Comparison of ENCODE assay signal across 19 cellular contexts in the genomic region with DNA sequence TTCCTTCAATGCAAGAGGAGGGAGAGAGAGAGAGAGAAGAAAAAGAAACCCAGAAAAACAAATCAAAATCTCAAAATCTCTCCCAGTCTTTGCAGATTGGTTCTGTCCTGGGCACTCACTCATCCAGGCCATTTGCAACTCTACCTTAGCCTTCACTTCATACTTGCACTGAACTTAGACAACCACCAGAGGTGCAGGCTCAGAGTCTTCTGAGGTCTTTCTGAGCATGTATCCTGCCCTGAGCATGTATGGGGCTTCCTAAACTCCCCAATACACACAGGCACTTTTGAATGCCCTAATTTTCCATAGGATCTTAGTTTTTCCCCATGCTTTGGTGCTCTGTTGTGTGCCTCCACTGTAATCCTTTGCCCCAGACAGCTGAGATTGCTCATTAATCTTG. TPM values are rescaled to one million over a fixed set of nuclear protein-coding genes. Genes with fewer than 3 reads are reported as not detected.
DNase-seq lines count a peak whose midpoint lies in the region; ATAC-seq, FAIRE-seq and TF ChIP-seq lines count a peak whose summit lies in the region.
"Had no signal": no experiment of that assay in that cellular context is flagged by ENCODE, and none has a peak within 500 bp of the region (broad histone marks: within the 10 kb centered on the region; RNA-seq: fewer than 3 reads in every experiment).

No MANE protein-coding gene starts in this region.

- no peak overlapping the region for H3K4me3 Mint-ChIP-seq in T-helper 17 cell
- no peak overlapping the region for H3K4me3 Mint-ChIP-seq in activated T-helper 1 cell treated with anti-CD3 and anti-CD28 coated beads, Interleukin-12 subunit alpha, Interleukin-12 subunit beta, Interleukin-2, Interleukin-4 antibody, amounts not matched to agents 30 ng/mL and 10 ng/mL and 1 ng/mL, durations not matched to agents 14 hours and 24 hours and 36 hours

- H3K36me3 ChIP-seq in hepatocyte (replicated peaks; ENCODE audit: insufficient read depth, low read depth): no peaks in the 10 kb centered on the region
- H3K36me3 ChIP-seq in gastroesophageal sphincter: no peaks in the 10 kb centered on the region
- H3K36me3 ChIP-seq: MG63 had no signal

- no peak overlapping the region for H2AFZ ChIP-seq in hepatocyte

- TF ChIP-seq POLR2A in A549 (IDR thresholded peaks at IDR 0.05; ENCODE audit: low read length): no peak
- TF ChIP-seq POLR2A in gastroesophageal sphincter (IDR thresholded peaks at IDR 0.05): no peak

- no peaks in the 10 kb centered on the region for H3K27me3 Mint-ChIP-seq in T-helper 17 cell
- H3K27me3 Mint-ChIP-seq in activated T-helper 1 cell treated with anti-CD3 and anti-CD28 coated beads, Interleukin-12 subunit alpha, Interleukin-12 subunit beta, Interleukin-2, Interleukin-4 antibody, amounts not matched to agents 30 ng/mL and 10 ng/mL and 1 ng/mL, durations not matched to agents 14 hours and 24 hours and 36 hours (ENCODE audit: insufficient read depth): peaks cover 8% of the 10 kb centered on the region

- peaks cover 35% of the 10 kb centered on the region for H3K79me2 ChIP-seq in hepatocyte

- H3K9me2 ChIP-seq in hepatocyte (replicated peaks; ENCODE audit: insufficient read depth): no peaks in the 10 kb centered on the region

- no peak for TF ChIP-seq RAD21 in A549 (conservative IDR thresholded peaks at IDR 0.05 in 1 of 2, IDR thresholded peaks at IDR 0.05 in 1 of 2)

- peaks cover 17% of the 10 kb centered on the region for H3K9me3 Mint-ChIP-seq in activated T-helper 1 cell treated with anti-CD3 and anti-CD28 coated beads, Interleukin-12 subunit alpha, Interleukin-12 subunit beta, Interleukin-2, Interleukin-4 antibody, amounts not matched to agents 30 ng/mL and 10 ng/mL and 1 ng/mL, durations not matched to agents 14 hours and 24 hours and 36 hours

- ATAC-seq in A549: peak; percentile 50 to 68; a peak in 3 of 6 replicates
- ATAC-seq in GM18907 (IDR thresholded peaks at IDR 0.05; ENCODE audit: unreplicated experiment): peak; percentile 43
- ATAC-seq in T-helper 17 cell: peak; percentile 28
- ATAC-seq in gastroesophageal sphincter: no peak

- H3K4me1 ChIP-seq in A549: no peaks in the 10 kb centered on the region
- no peaks in the 10 kb centered on the region for H3K4me1 ChIP-seq in hepatocyte (ENCODE audit: insufficient read depth)
- H3K4me1 ChIP-seq in gastroesophageal sphincter: no peaks in the 10 kb centered on the region

- POLR2A ChIA-PET in A549 (lab: Yijun Ruan, JAX): no interaction called here

- no peak overlapping the region for H3K27ac Mint-ChIP-seq in T-helper 17 cell
- no peak overlapping the region for H3K27ac Mint-ChIP-seq in activated T-helper 1 cell treated with anti-CD3 and anti-CD28 coated beads, Interleukin-12 subunit alpha, Interleukin-12 subunit beta, Interleukin-2, Interleukin-4 antibody, amounts not matched to agents 30 ng/mL and 10 ng/mL and 1 ng/mL, durations not matched to agents 14 hours and 24 hours and 36 hours

- no peak for FAIRE-seq in A549 (lab: Jason Lieb, UNC)
- FAIRE-seq: A204.1, G401.6 had no signal

- DNase-seq in A549 (ENCODE audit: low read depth in 1 of 2, low spot score in 1 of 2) (no peak), T-helper 17 cell (no peak), hepatocyte (ENCODE audit: low spot score) (no peak), dorsolateral prefrontal cortex (no peak)
- no peak for DNase-seq in activated T-helper 1 cell treated with anti-CD3 and anti-CD28 coated beads, Interleukin-12 subunit alpha, Interleukin-12 subunit beta, Interleukin-2, Interleukin-4 antibody, amounts not matched to agents 30 ng/mL and 10 ng/mL and 1 ng/mL, durations not matched to agents 14 hours and 24 hours and 36 hours (ENCODE audit: low spot score)
- no peak for DNase-seq in stimulated activated CD4-positive, alpha-beta T cell treated with anti-CD3 and anti-CD28 coated beads, Interleukin-4, amount 100 ng/mL, for 1 hour
- DNase-seq: Calu3, H7, MG63, NCI-H1105, NCI-H187 treated with DMSO at 0.1 percent for 48 hours, NCI-H2171, SHP77 treated with DMSO at 0.1 percent for 48 hours had no signal

- H3K4me2 ChIP-seq in A549: no peak overlapping the region
- H3K4me2 ChIP-seq in hepatocyte: peak overlapping the region; percentile 30

- no peaks in the 10 kb centered on the region for H3K9me3 ChIP-seq in A549
- peaks cover 8% of the 10 kb centered on the region for H3K9me3 ChIP-seq in T-helper 17 cell (ENCODE audit: control insufficient read depth, low read length, poor library complexity, severe bottlenecking)
- peaks cover 6% of the 10 kb centered on the region for H3K9me3 ChIP-seq in hepatocyte (ENCODE audit: low read depth)
- H3K9me3 ChIP-seq in gastroesophageal sphincter: peaks cover 0 to 23% (median 0%) of the 10 kb centered on the region in 3 donors
- H3K9me3 ChIP-seq: MG63 had no signal

- no peak for TF ChIP-seq CTCF in A549 (IDR thresholded peaks at IDR 0.05)
- TF ChIP-seq CTCF in hepatocyte (IDR thresholded peaks at IDR 0.05; ENCODE audit: poor library complexity): no peak
- TF ChIP-seq CTCF in dorsolateral prefrontal cortex (IDR thresholded peaks at IDR 0.05 in 54 of 56, conservative IDR thresholded peaks at IDR 0.05 in 2 of 56; ENCODE audit: low read depth in 1 of 56, partially characterized antibody in 56 of 56): no peak
- TF ChIP-seq CTCF in gastroesophageal sphincter (IDR thresholded peaks at IDR 0.05): no peak

- H3K4me3 ChIP-seq in A549 (no peak overlapping the region), hepatocyte (no peak overlapping the region), dorsolateral prefrontal cortex (no peak overlapping the region), gastroesophageal sphincter (no peak overlapping the region)
- H3K4me3 ChIP-seq: MG63 had no signal

- intact Hi-C loops in dorsolateral prefrontal cortex (cut with DNase I): no loop called here
- intact Hi-C loops in activated T-helper 1 cell treated with anti-CD3 and anti-CD28 coated beads, Interleukin-12 subunit alpha, Interleukin-12 subunit beta, Interleukin-2, Interleukin-4 antibody, amounts not matched to agents 30 ng/mL and 10 ng/mL and 1 ng/mL, durations not matched to agents 14 hours and 24 hours and 36 hours (cut with micrococcal nuclease): no loop called here

- CTCF ChIA-PET in A549 (lab: Yijun Ruan, JAX): no interaction called here

- no peaks in the 10 kb centered on the region for H4K20me1 ChIP-seq in hepatocyte (ENCODE audit: insufficient read depth, poor library complexity, severe bottlenecking)

- no peaks in the 10 kb centered on the region for H3K36me3 Mint-ChIP-seq in T-helper 17 cell (ENCODE audit: low read depth)
- no peaks in the 10 kb centered on the region for H3K36me3 Mint-ChIP-seq in activated T-helper 1 cell treated with anti-CD3 and anti-CD28 coated beads, Interleukin-12 subunit alpha, Interleukin-12 subunit beta, Interleukin-2, Interleukin-4 antibody, amounts not matched to agents 30 ng/mL and 10 ng/mL and 1 ng/mL, durations not matched to agents 14 hours and 24 hours and 36 hours (ENCODE audit: low read depth)

- TF ChIP-seq EP300 in A549 (IDR thresholded peaks at IDR 0.05) (no peak), gastroesophageal sphincter (IDR thresholded peaks at IDR 0.05) (no peak)

- no peaks in the 10 kb centered on the region for H3K4me1 Mint-ChIP-seq in T-helper 17 cell
- H3K4me1 Mint-ChIP-seq in activated T-helper 1 cell treated with anti-CD3 and anti-CD28 coated beads, Interleukin-12 subunit alpha, Interleukin-12 subunit beta, Interleukin-2, Interleukin-4 antibody, amounts not matched to agents 30 ng/mL and 10 ng/mL and 1 ng/mL, durations not matched to agents 14 hours and 24 hours and 36 hours (ENCODE audit: low read depth): no peaks in the 10 kb centered on the region

- H3K27me3 ChIP-seq in hepatocyte (no peaks in the 10 kb centered on the region), dorsolateral prefrontal cortex (no peaks in the 10 kb centered on the region), gastroesophageal sphincter (peaks cover 9% of the 10 kb centered on the region)
- H3K27me3 ChIP-seq: MG63 had no signal

- no peak overlapping the region for H3K27ac ChIP-seq in A549
- no peak overlapping the region for H3K27ac ChIP-seq in hepatocyte
- H3K27ac ChIP-seq in dorsolateral prefrontal cortex: no peak overlapping the region
- H3K27ac ChIP-seq in gastroesophageal sphincter: no peak overlapping the region

RNA-seq across cellular contexts. Expression of a gene that starts 2.9 kb away (rescaled TPM):
- polyA plus RNA-seq in A549 (2011; rRNA removed) (2.2 and 2.8 TPM in 2 replicates), A549 (2017; fragmentation: RNase III; extraction: RNeasy Plus Mini Kit Qiagen cat#74134 plus additional on column Dnase treatment) (0.76 to 2.6 TPM (median 2.2 TPM) in 3 replicates), hepatocyte (108 and 112 TPM in 2 replicates)
- 0.05 TPM in 1 of 2 replicates, not detected in the other for polyA plus RNA-seq in A549 (2012; cell fraction: cytosol; rRNA removed)
- 0.08 and 0.09 TPM in 2 replicates for polyA plus RNA-seq in A549 (2012; cell fraction: nucleus; rRNA removed)
- 0.68 and 0.70 TPM in 2 replicates for polyA minus RNA-seq in A549 (2011; rRNA and poly(A)+ RNA removed)
- total RNA-seq in T-helper 17 cell (not detected), hepatocyte (162 and 163 TPM in 2 replicates), dorsolateral prefrontal cortex (10 to 100 TPM in 9 of 120 experiments, 1 to 10 TPM in 111; 1.1 to 21.7 (median 5.1) TPM), gastroesophageal sphincter (10 to 100 TPM in 3 of 4 donors, 1 to 10 TPM in 1; 6.8 to 19.5 (median 12.9) TPM)
- total RNA-seq in activated T-helper 1 cell treated with anti-CD3 and anti-CD28 coated beads, Interleukin-12 subunit alpha, Interleukin-12 subunit beta, Interleukin-2, Interleukin-4 antibody, amounts not matched to agents 30 ng/mL and 10 ng/mL and 1 ng/mL, durations not matched to agents 14 hours and 24 hours and 36 hours: 0.10 TPM in 1 of 2 replicates, not detected in the other
- total RNA-seq: H7, NCI-H460 had no signal

RNA-seq across cellular contexts. Expression of a gene that starts 16.7 kb away (rescaled TPM):
- polyA plus RNA-seq in A549 (2011; rRNA removed) (31.6 and 44.1 TPM in 2 replicates), A549 (2017; fragmentation: RNase III; extraction: RNeasy Plus Mini Kit Qiagen cat#74134 plus additional on column Dnase treatment) (69.6 to 81.4 TPM (median 73.1 TPM) in 3 replicates), hepatocyte (30.2 and 39.8 TPM in 2 replicates)
- 23.5 and 30.7 TPM in 2 replicates for polyA plus RNA-seq in A549 (2012; cell fraction: cytosol; rRNA removed)
- polyA plus RNA-seq in A549 (2012; cell fraction: nucleus; rRNA removed): 5.2 and 8.7 TPM in 2 replicates
- polyA minus RNA-seq in A549 (2011; rRNA and poly(A)+ RNA removed): 2.5 and 2.9 TPM in 2 replicates
- total RNA-seq in T-helper 17 cell (10 to 100 TPM in 1 of 2 donors, 1 to 10 TPM in 1; 9.3 to 11.1 TPM), hepatocyte (7.5 and 10.2 TPM in 2 replicates), dorsolateral prefrontal cortex (10 to 100 TPM in 46 of 120 experiments, 1 to 10 TPM in 74; 5.6 to 15.2 (median 9.3) TPM), gastroesophageal sphincter (1 to 10 TPM; 3.4 to 9.7 (median 5.1) TPM)
- 53.2 and 61.3 TPM in 2 replicates for total RNA-seq in activated T-helper 1 cell treated with anti-CD3 and anti-CD28 coated beads, Interleukin-12 subunit alpha, Interleukin-12 subunit beta, Interleukin-2, Interleukin-4 antibody, amounts not matched to agents 30 ng/mL and 10 ng/mL and 1 ng/mL, durations not matched to agents 14 hours and 24 hours and 36 hours

RNA-seq across cellular contexts. Expression of a gene that starts 28.9 kb away (rescaled TPM):
- polyA plus RNA-seq in A549 (2011; rRNA removed) (0.10 and 0.16 TPM in 2 replicates), A549 (2017; fragmentation: RNase III; extraction: RNeasy Plus Mini Kit Qiagen cat#74134 plus additional on column Dnase treatment) (0.10 to 0.18 TPM (median 0.12 TPM) in 3 replicates), hepatocyte (not detected in 2 replicates)
- polyA plus RNA-seq in A549 (2012; cell fraction: cytosol; rRNA removed): 0.05 and 0.06 TPM in 2 replicates
- 0.06 TPM in 1 of 2 replicates, not detected in the other for polyA plus RNA-seq in A549 (2012; cell fraction: nucleus; rRNA removed)
- not detected in 2 replicates for polyA minus RNA-seq in A549 (2011; rRNA and poly(A)+ RNA removed)
- total RNA-seq in T-helper 17 cell (not detected), hepatocyte (not detected in 2 replicates), dorsolateral prefrontal cortex (1 to 10 TPM in 78 of 120 experiments, under 1 TPM in 40, not detected in 2; 0.42 to 2.8 (median 1.3) TPM), gastroesophageal sphincter (under 1 TPM in 1 of 4 donors, not detected in 3; 0.27 TPM)
- total RNA-seq in activated T-helper 1 cell treated with anti-CD3 and anti-CD28 coated beads, Interleukin-12 subunit alpha, Interleukin-12 subunit beta, Interleukin-2, Interleukin-4 antibody, amounts not matched to agents 30 ng/mL and 10 ng/mL and 1 ng/mL, durations not matched to agents 14 hours and 24 hours and 36 hours: 0.13 TPM in 1 of 2 replicates, not detected in the other
- total RNA-seq: H7, HT1080, NCI-H460 had no signal

RNA-seq across cellular contexts. Expression of a gene that starts 49.0 kb away (rescaled TPM):
- polyA plus RNA-seq in A549 (2011; rRNA removed) (0.04 and 0.06 TPM in 2 replicates), A549 (2017; fragmentation: RNase III; extraction: RNeasy Plus Mini Kit Qiagen cat#74134 plus additional on column Dnase treatment) (0.04 to 0.08 TPM (median 0.06 TPM) in 3 replicates), hepatocyte (not detected in 2 replicates)
- polyA plus RNA-seq in A549 (2012; cell fraction: cytosol; rRNA removed): 0.01 TPM in 2 replicates
- polyA plus RNA-seq in A549 (2012; cell fraction: nucleus; rRNA removed): 0.06 and 0.07 TPM in 2 replicates
- polyA minus RNA-seq in A549 (2011; rRNA and poly(A)+ RNA removed): 0.10 TPM in 1 of 2 replicates, not detected in the other
- total RNA-seq in T-helper 17 cell (under 1 TPM; 0.21 to 0.30 TPM), hepatocyte (0.13 and 0.24 TPM in 2 replicates), dorsolateral prefrontal cortex (1 to 10 TPM in 83 of 120 experiments, under 1 TPM in 37; 0.19 to 2.4 (median 1.2) TPM), gastroesophageal sphincter (under 1 TPM in 1 of 4 donors, not detected in 3; 0.62 TPM)
- total RNA-seq in activated T-helper 1 cell treated with anti-CD3 and anti-CD28 coated beads, Interleukin-12 subunit alpha, Interleukin-12 subunit beta, Interleukin-2, Interleukin-4 antibody, amounts not matched to agents 30 ng/mL and 10 ng/mL and 1 ng/mL, durations not matched to agents 14 hours and 24 hours and 36 hours: 0.15 TPM in 1 of 2 replicates, not detected in the other
- total RNA-seq: HT1080, NCI-H460 had no signal
